Comparison of ENCODE assay signal across 16 cellular contexts in the genomic region with DNA sequence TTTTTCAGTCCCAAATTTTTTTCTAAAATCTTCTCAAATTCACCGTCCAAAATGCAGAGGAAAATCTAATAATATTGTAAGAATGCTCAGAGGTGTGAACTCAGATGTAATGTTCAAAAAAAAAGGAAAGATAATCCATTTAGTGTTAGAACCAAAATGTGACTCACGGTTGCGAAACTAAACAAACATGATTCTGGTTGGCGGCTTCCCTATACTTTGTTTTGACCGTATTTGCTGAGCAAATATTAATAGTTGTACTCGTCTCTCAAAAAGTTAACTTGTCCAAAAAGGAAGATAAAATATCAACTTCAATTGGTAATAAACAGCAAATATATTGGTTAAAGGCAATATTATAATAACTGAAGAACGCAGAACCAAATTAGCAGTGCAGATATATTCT. TPM values are rescaled to one million over a fixed set of nuclear protein-coding genes. Genes with fewer than 3 reads are reported as not detected.
DNase-seq lines count a peak whose midpoint lies in the region; ATAC-seq, FAIRE-seq and TF ChIP-seq lines count a peak whose summit lies in the region.
"Had no signal": no experiment of that assay in that cellular context is flagged by ENCODE, and none has a peak within 500 bp of the region (broad histone marks: within the 10 kb centered on the region; RNA-seq: fewer than 3 reads in every experiment).

No MANE protein-coding gene starts in this region.

- CTCF ChIA-PET in A549 (lab: Yijun Ruan, JAX) = no interaction called here

- peaks cover 25% of the 10 kb centered on the region for H3K4me1 ChIP-seq in A549
- H3K4me1 ChIP-seq: ascending aorta had no signal

- POLR2A ChIA-PET in A549 (lab: Yijun Ruan, JAX) = no interaction called here

- DNase-seq in A549 (ENCODE audit: low read depth in 1 of 2, low spot score in 1 of 2) (peak; percentile 12 to 51), HT1080 (ENCODE audit: low read depth) (peak; percentile 4), OCI-M1 (lab: John Stamatoyannopoulos, UW) (peak; percentile 8), pons (ENCODE audit: low spot score) (no peak), RKO (ENCODE audit: low spot score) (no peak)
- no peak for DNase-seq in activated CD8-positive, alpha-beta memory T cell treated with anti-CD3 and anti-CD28 coated beads for 24 hours
- DNase-seq: activated T-cell treated with anti-CD3 and anti-CD28 coated beads, Interleukin-2, amount 50 U/mL, for 4 hours; H9; KG1; NCI-H2171 treated with DMSO at 0.1 percent for 48 hours had no signal

- no peak for TF ChIP-seq RAD21 in A549 (conservative IDR thresholded peaks at IDR 0.05 in 1 of 2, IDR thresholded peaks at IDR 0.05 in 1 of 2)

- TF ChIP-seq EP300 in A549 (IDR thresholded peaks at IDR 0.05) = peak in 1 of 2 experiments; percentile 10; a peak in 1 of 5 replicates

- peak overlapping the region; percentile 73 for H3K4me2 ChIP-seq in A549

- no peak for TF ChIP-seq CTCF in A549 (IDR thresholded peaks at IDR 0.05)

- no peak for FAIRE-seq in A549 (lab: Jason Lieb, UNC)
- FAIRE-seq: GM12892 had no signal

- TF ChIP-seq POLR2A in A549 (IDR thresholded peaks at IDR 0.05; ENCODE audit: low read length) = no peak

- 1% methylated on average over 7 of the region's 7 CpGs for WGBS in A549 (ENCODE audit: missing lambda C conversion rate)

- H3K9me3 ChIP-seq in A549 = no peaks in the 10 kb centered on the region
- H3K9me3 ChIP-seq: ascending aorta, ovary, upper lobe of left lung had no signal

- ATAC-seq in A549 (peak in 1 of 2 experiments; percentile 56; a peak in 1 of 6 replicates), esophagus mucosa (peak; percentile 67), GM19324 (IDR thresholded peaks at IDR 0.05; ENCODE audit: low FRiP score, unreplicated experiment) (no peak)
- ATAC-seq: activated T-cell treated with anti-CD3 and anti-CD28 coated beads, Interleukin-2, amount 50 U/mL, for 4 hours had no signal

- H3K4me3 ChIP-seq in A549 = peak overlapping the region; percentile 18; the same call in 1 of the 3 replicates
- H3K4me3 ChIP-seq: ascending aorta, ovary, upper lobe of left lung had no signal

- no peak overlapping the region for H3K27ac ChIP-seq in A549
- H3K27ac ChIP-seq: ascending aorta, ovary, upper lobe of left lung had no signal

TF ChIP-seq in A549, 52 proteins besides CTCF, POLR2A, EP300 and RAD21:
- TF ChIP-seq TFCP2L1 (CRISPR knock-in tag; IDR thresholded peaks at IDR 0.05) = no peak
- no peak for TF ChIP-seq JUN (IDR thresholded peaks at IDR 0.05)
- TF ChIP-seq BHLHE40 (IDR thresholded peaks at IDR 0.05; ENCODE audit: low read depth, low read length) = no peak
- TF ChIP-seq, protein P1, sequence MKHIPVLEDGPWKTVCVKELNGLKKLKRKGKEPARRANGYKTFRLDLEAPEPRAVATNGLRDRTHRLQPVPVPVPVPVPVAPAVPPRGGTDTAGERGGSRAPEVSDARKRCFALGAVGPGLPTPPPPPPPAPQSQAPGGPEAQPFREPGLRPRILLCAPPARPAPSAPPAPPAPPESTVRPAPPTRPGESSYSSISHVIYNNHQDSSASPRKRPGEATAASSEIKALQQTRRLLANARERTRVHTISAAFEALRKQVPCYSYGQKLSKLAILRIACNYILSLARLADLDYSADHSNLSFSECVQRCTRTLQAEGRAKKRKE (CRISPR knock-in tag; IDR thresholded peaks at IDR 0.05; ENCODE audit: low read depth) = no peak
- no peak for TF ChIP-seq NR3C1 (IDR thresholded peaks at IDR 0.05)
- TF ChIP-seq, protein P2, sequence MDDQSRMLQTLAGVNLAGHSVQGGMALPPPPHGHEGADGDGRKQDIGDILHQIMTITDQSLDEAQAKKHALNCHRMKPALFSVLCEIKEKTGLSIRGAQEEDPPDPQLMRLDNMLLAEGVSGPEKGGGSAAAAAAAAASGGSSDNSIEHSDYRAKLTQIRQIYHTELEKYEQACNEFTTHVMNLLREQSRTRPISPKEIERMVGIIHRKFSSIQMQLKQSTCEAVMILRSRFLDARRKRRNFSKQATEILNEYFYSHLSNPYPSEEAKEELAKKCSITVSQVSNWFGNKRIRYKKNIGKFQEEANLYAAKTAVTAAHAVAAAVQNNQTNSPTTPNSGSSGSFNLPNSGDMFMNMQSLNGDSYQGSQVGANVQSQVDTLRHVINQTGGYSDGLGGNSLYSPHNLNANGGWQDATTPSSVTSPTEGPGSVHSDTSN (IDR thresholded peaks at IDR 0.05) = no peak
- TF ChIP-seq RARB (CRISPR knock-in tag; IDR thresholded peaks at IDR 0.05) = no peak
- no peak for TF ChIP-seq ESRRA (IDR thresholded peaks at IDR 0.05; ENCODE audit: borderline replicate concordance, low read length)
- peak; percentile 92 to 97 for TF ChIP-seq CEBPB (IDR thresholded peaks at IDR 0.05)
- TF ChIP-seq HDAC2 (IDR thresholded peaks at IDR 0.05) = no peak
- TF ChIP-seq FOSL2 (IDR thresholded peaks at IDR 0.05) = peak; percentile 79
- TF ChIP-seq FOSL2 (CRISPR knock-in tag; IDR thresholded peaks at IDR 0.05) = peak; percentile 88
- TF ChIP-seq HEYL (CRISPR knock-in tag; IDR thresholded peaks at IDR 0.05) = no peak
- TF ChIP-seq, protein P3, sequence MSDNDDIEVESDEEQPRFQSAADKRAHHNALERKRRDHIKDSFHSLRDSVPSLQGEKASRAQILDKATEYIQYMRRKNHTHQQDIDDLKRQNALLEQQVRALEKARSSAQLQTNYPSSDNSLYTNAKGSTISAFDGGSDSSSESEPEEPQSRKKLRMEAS (IDR thresholded peaks at IDR 0.05) = no peak
- TF ChIP-seq ZFP36 (IDR thresholded peaks at IDR 0.05; ENCODE audit: borderline replicate concordance, partially characterized antibody) = no peak
- TF ChIP-seq, protein P4, sequence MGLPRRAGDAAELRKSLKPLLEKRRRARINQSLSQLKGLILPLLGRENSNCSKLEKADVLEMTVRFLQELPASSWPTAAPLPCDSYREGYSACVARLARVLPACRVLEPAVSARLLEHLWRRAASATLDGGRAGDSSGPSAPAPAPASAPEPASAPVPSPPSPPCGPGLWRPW (IDR thresholded peaks at IDR 0.05) = peak; percentile 61; the same call in 1 of the 2 replicates
- TF ChIP-seq RCOR1 (IDR thresholded peaks at IDR 0.05; ENCODE audit: low read depth, low read length) = no peak
- no peak for TF ChIP-seq PHF8 (IDR thresholded peaks at IDR 0.05; ENCODE audit: borderline replicate concordance, low read depth)
- peak; percentile 55 for TF ChIP-seq JUNB (IDR thresholded peaks at IDR 0.05)
- TF ChIP-seq NPAS2 (CRISPR knock-in tag; IDR thresholded peaks at IDR 0.05; ENCODE audit: borderline replicate concordance) = no peak
- TF ChIP-seq GATA3 (IDR thresholded peaks at IDR 0.05; ENCODE audit: borderline replicate concordance) = peak; percentile 53; the same call in 1 of the 2 replicates

RNA-seq across cellular contexts. Expression of a gene that starts 34.4 kb away (rescaled TPM):
- polyA plus RNA-seq in A549 (2011; rRNA removed) (1.3 and 2.0 TPM in 2 replicates), A549 (2017; fragmentation: RNase III; extraction: RNeasy Plus Mini Kit Qiagen cat#74134 plus additional on column Dnase treatment) (0.39 to 0.52 TPM (median 0.49 TPM) in 3 replicates)
- polyA plus RNA-seq in A549 (2012; cell fraction: cytosol; rRNA removed) = 0.21 and 0.26 TPM in 2 replicates
- 0.67 and 0.80 TPM in 2 replicates for polyA plus RNA-seq in A549 (2012; cell fraction: nucleus; rRNA removed)
- polyA minus RNA-seq in A549 (2011; rRNA and poly(A)+ RNA removed) = 1.8 and 3.0 TPM in 2 replicates
- total RNA-seq in HT1080 (2014; rRNA removed; shearing (Covaris generic)) = 0.03 TPM in 1 of 2 replicates, not detected in the other
- polyA plus RNA-seq in HT1080 (2015; cell fraction: cytosol; rRNA removed) = 0.01 and 0.06 TPM in 2 replicates
- 0.04 and 0.14 TPM in 2 replicates for polyA plus RNA-seq in HT1080 (2015; cell fraction: nucleus; rRNA removed)
- total RNA-seq in esophagus mucosa = 0.56 TPM

Comparison
In these comparisons a context has a peak if more than half of its experiments do, and no peak if none do; other contexts are left out.
1. DNase-seq: peak in A549 (2 of 2), HT1080 (single experiment) and OCI-M1 (single experiment); none in activated CD8-positive, alpha-beta memory T cell treated with anti-CD3 and anti-CD28 coated beads for 24 hours (single experiment), pons (single experiment) and RKO (single experiment).